Comparison of ENCODE assay signal across 1 cellular context in the genomic region with DNA sequence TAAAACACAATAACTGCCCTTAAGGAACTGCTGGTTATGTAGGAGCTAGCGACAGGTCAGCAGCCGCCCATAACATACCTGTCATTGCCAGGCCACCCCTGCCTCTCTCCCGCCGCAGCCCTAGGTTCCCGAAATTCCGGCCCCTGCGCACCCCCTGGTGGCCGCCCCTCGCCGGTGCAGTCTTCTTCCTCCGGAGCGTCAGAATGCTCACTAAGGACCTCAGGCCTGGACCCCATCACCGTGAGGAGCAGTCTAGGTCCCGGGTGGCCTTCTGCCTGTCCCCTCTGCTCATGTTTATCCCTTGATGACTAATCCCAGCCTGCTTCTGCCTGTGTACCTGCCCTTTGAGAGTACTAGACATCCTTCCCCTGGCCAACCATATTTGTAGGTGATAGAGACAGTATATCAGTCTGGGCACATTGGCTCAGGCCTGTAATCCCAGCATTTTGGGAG.
A peak's percentile ranks its signal among the peaks of the same experiment; 100 is the strongest.
TF ChIP-seq lines count a peak whose summit lies in the region.

No MANE protein-coding gene starts in this region.

TF ChIP-seq in HepG2, 621 proteins besides CTCF, POLR2A, EP300 and RAD21 (continued from another document and continues in another):
- TF ChIP-seq, protein P1, sequence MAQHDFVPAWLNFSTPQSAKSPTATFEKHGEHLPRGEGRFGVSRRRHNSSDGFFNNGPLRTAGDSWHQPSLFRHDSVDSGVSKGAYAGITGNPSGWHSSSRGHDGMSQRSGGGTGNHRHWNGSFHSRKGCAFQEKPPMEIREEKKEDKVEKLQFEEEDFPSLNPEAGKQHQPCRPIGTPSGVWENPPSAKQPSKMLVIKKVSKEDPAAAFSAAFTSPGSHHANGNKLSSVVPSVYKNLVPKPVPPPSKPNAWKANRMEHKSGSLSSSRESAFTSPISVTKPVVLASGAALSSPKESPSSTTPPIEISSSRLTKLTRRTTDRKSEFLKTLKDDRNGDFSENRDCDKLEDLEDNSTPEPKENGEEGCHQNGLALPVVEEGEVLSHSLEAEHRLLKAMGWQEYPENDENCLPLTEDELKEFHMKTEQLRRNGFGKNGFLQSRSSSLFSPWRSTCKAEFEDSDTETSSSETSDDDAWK (CRISPR knock-in tag; IDR thresholded peaks at IDR 0.05): no peak
- TF ChIP-seq CHCHD3 (CRISPR knock-in tag; IDR thresholded peaks at IDR 0.05) (no peak), KMT2B (CRISPR knock-in tag; IDR thresholded peaks at IDR 0.05) (no peak; the same call in 1 of the 2 replicates), ZKSCAN1 (IDR thresholded peaks at IDR 0.05; ENCODE audit: low read length) (no peak), ZSCAN30 (CRISPR knock-in tag; IDR thresholded peaks at IDR 0.05) (no peak), YEATS4 (CRISPR knock-in tag; IDR thresholded peaks at IDR 0.05; ENCODE audit: borderline replicate concordance) (no peak), ZC3H4 (CRISPR knock-in tag; IDR thresholded peaks at IDR 0.05; ENCODE audit: borderline replicate concordance) (no peak), ZFP36 (IDR thresholded peaks at IDR 0.05; ENCODE audit: borderline replicate concordance, low read depth, low read length, partially characterized antibody) (peak; percentile 32), ZNF441 (CRISPR knock-in tag; IDR thresholded peaks at IDR 0.05; ENCODE audit: borderline replicate concordance) (no peak), EED (CRISPR knock-in tag; IDR thresholded peaks at IDR 0.05) (no peak), POGZ (CRISPR knock-in tag; IDR thresholded peaks at IDR 0.05) (peak; percentile 35; the same call in 1 of the 2 replicates), RXRB (CRISPR knock-in tag; IDR thresholded peaks at IDR 0.05; ENCODE audit: borderline replicate concordance) (0 out of 2 replicates have a peak, but pooled peaks have one; percentile 45), HNRNPUL1 (IDR thresholded peaks at IDR 0.05; ENCODE audit: low read depth, low read length) (no peak), RAD51 (IDR thresholded peaks at IDR 0.05; ENCODE audit: borderline replicate concordance) (no peak), ZIK1 (CRISPR knock-in tag; IDR thresholded peaks at IDR 0.05; ENCODE audit: borderline replicate concordance, low read depth) (0 out of 2 replicates have a peak, but pooled peaks have one; percentile 54), MTA3 (CRISPR knock-in tag; IDR thresholded peaks at IDR 0.05) (no peak), AKAP8 (CRISPR knock-in tag; IDR thresholded peaks at IDR 0.05) (no peak), NR3C1 (CRISPR knock-in tag; IDR thresholded peaks at IDR 0.05) (no peak), FOSL1 (CRISPR knock-in tag; IDR thresholded peaks at IDR 0.05; ENCODE audit: borderline replicate concordance) (no peak), KLF16 (CRISPR knock-in tag; IDR thresholded peaks at IDR 0.05) (0 out of 4 replicates have a peak, but pooled peaks of 1 of the 2 experiments have one; percentile 34), SRF (IDR thresholded peaks at IDR 0.05; ENCODE audit: low read depth, low read length) (no peak), JUN (CRISPR knock-in tag; IDR thresholded peaks at IDR 0.05) (no peak), PAWR (CRISPR knock-in tag; IDR thresholded peaks at IDR 0.05; ENCODE audit: borderline replicate concordance) (no peak), ARHGAP35 (CRISPR knock-in tag; IDR thresholded peaks at IDR 0.05; ENCODE audit: borderline replicate concordance) (no peak), FOSL2 (CRISPR knock-in tag; IDR thresholded peaks at IDR 0.05) (no peak), MLLT10 (CRISPR knock-in tag; IDR thresholded peaks at IDR 0.05) (no peak), ZNF672 (CRISPR knock-in tag; IDR thresholded peaks at IDR 0.05) (no peak), SP4 (CRISPR knock-in tag; IDR thresholded peaks at IDR 0.05) (no peak), PRMT3 (CRISPR knock-in tag; IDR thresholded peaks at IDR 0.05; ENCODE audit: borderline replicate concordance, low read depth) (no peak), HDAC6 (IDR thresholded peaks at IDR 0.05; ENCODE audit: low read depth, low read length) (no peak), IRF2 (CRISPR knock-in tag; IDR thresholded peaks at IDR 0.05) (peak; percentile 58; the same call in 1 of the 2 replicates), SALL2 (CRISPR knock-in tag; IDR thresholded peaks at IDR 0.05) (0 out of 2 replicates have a peak, but pooled peaks have one; percentile 53), GABPA (IDR thresholded peaks at IDR 0.05; ENCODE audit: low read depth, low read length) (no peak), GABPA (CRISPR knock-in tag; IDR thresholded peaks at IDR 0.05; ENCODE audit: low read depth) (no peak; the same call in 1 of the 2 replicates), SIN3B (IDR thresholded peaks at IDR 0.05; ENCODE audit: low read length) (no peak), ZNF7 (CRISPR knock-in tag; IDR thresholded peaks at IDR 0.05) (no peak), RFX1 (IDR thresholded peaks at IDR 0.05) (no peak), ZNF326 (CRISPR knock-in tag; IDR thresholded peaks at IDR 0.05; ENCODE audit: borderline replicate concordance) (no peak), ATAD3A (CRISPR knock-in tag; IDR thresholded peaks at IDR 0.05) (no peak), ELF1 (CRISPR knock-in tag; IDR thresholded peaks at IDR 0.05) (peak; percentile 46; the same call in 1 of the 2 replicates), NKX3-1 (CRISPR knock-in tag; IDR thresholded peaks at IDR 0.05) (no peak), ZNF772 (CRISPR knock-in tag; IDR thresholded peaks at IDR 0.05) (peak; percentile 51; the same call in 1 of the 2 replicates), ZNF10 (CRISPR knock-in tag; IDR thresholded peaks at IDR 0.05; ENCODE audit: borderline replicate concordance, low read depth) (no peak), PHF20 (CRISPR knock-in tag; IDR thresholded peaks at IDR 0.05) (no peak), CCAR2 (optimal IDR thresholded peaks at IDR 0.05; ENCODE audit: low read depth, low read length) (no peak), MZF1 (CRISPR knock-in tag; IDR thresholded peaks at IDR 0.05; ENCODE audit: borderline replicate concordance) (no peak), SMARCE1 (IDR thresholded peaks at IDR 0.05; ENCODE audit: borderline replicate concordance) (no peak)
- TF ChIP-seq, protein P2, sequence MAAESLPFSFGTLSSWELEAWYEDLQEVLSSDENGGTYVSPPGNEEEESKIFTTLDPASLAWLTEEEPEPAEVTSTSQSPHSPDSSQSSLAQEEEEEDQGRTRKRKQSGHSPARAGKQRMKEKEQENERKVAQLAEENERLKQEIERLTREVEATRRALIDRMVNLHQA (CRISPR knock-in tag; IDR thresholded peaks at IDR 0.05): no peak
- TF ChIP-seq, protein P3, sequence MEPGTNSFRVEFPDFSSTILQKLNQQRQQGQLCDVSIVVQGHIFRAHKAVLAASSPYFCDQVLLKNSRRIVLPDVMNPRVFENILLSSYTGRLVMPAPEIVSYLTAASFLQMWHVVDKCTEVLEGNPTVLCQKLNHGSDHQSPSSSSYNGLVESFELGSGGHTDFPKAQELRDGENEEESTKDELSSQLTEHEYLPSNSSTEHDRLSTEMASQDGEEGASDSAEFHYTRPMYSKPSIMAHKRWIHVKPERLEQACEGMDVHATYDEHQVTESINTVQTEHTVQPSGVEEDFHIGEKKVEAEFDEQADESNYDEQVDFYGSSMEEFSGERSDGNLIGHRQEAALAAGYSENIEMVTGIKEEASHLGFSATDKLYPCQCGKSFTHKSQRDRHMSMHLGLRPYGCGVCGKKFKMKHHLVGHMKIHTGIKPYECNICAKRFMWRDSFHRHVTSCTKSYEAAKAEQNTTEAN (CRISPR knock-in tag; conservative IDR thresholded peaks at IDR 0.05): no peak
- TF ChIP-seq, protein P4, sequence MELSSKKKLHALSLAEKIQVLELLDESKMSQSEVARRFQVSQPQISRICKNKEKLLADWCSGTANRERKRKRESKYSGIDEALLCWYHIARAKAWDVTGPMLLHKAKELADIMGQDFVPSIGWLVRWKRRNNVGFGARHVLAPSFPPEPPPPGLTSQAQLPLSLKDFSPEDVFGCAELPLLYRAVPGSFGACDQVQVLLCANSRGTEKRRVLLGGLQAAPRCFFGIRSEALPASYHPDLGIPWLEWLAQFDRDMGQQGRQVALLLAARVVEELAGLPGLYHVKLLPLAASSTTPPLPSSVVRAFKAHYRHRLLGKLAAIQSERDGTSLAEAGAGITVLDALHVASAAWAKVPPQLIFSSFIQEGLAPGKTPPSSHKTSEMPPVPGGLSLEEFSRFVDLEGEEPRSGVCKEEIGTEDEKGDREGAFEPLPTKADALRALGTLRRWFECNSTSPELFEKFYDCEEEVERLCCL (CRISPR knock-in tag; IDR thresholded peaks at IDR 0.05; ENCODE audit: borderline replicate concordance): no peak
- TF ChIP-seq, protein P5, sequence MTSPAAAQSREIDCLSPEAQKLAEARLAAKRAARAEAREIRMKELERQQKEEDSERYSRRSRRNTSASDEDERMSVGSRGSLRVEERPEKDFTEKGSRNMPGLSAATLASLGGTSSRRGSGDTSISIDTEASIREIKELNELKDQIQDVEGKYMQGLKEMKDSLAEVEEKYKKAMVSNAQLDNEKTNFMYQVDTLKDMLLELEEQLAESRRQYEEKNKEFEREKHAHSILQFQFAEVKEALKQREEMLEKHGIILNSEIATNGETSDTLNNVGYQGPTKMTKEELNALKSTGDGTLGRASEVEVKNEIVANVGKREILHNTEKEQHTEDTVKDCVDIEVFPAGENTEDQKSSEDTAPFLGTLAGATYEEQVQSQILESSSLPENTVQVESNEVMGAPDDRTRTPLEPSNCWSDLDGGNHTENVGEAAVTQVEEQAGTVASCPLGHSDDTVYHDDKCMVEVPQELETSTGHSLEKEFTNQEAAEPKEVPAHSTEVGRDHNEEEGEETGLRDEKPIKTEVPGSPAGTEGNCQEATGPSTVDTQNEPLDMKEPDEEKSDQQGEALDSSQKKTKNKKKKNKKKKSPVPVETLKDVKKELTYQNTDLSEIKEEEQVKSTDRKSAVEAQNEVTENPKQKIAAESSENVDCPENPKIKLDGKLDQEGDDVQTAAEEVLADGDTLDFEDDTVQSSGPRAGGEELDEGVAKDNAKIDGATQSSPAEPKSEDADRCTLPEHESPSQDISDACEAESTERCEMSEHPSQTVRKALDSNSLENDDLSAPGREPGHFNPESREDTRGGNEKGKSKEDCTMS (CRISPR knock-in tag; conservative IDR thresholded peaks at IDR 0.05): 0 out of 2 replicates have a peak, but pooled peaks have one; percentile 56
- TF ChIP-seq, protein P6, sequence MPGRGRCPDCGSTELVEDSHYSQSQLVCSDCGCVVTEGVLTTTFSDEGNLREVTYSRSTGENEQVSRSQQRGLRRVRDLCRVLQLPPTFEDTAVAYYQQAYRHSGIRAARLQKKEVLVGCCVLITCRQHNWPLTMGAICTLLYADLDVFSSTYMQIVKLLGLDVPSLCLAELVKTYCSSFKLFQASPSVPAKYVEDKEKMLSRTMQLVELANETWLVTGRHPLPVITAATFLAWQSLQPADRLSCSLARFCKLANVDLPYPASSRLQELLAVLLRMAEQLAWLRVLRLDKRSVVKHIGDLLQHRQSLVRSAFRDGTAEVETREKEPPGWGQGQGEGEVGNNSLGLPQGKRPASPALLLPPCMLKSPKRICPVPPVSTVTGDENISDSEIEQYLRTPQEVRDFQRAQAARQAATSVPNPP (CRISPR knock-in tag; IDR thresholded peaks at IDR 0.05): no peak
- TF ChIP-seq, protein P7, sequence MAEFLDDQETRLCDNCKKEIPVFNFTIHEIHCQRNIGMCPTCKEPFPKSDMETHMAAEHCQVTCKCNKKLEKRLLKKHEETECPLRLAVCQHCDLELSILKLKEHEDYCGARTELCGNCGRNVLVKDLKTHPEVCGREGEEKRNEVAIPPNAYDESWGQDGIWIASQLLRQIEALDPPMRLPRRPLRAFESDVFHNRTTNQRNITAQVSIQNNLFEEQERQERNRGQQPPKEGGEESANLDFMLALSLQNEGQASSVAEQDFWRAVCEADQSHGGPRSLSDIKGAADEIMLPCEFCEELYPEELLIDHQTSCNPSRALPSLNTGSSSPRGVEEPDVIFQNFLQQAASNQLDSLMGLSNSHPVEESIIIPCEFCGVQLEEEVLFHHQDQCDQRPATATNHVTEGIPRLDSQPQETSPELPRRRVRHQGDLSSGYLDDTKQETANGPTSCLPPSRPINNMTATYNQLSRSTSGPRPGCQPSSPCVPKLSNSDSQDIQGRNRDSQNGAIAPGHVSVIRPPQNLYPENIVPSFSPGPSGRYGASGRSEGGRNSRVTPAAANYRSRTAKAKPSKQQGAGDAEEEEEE (CRISPR knock-in tag; IDR thresholded peaks at IDR 0.05; ENCODE audit: borderline replicate concordance): no peak
- TF ChIP-seq, protein P8, sequence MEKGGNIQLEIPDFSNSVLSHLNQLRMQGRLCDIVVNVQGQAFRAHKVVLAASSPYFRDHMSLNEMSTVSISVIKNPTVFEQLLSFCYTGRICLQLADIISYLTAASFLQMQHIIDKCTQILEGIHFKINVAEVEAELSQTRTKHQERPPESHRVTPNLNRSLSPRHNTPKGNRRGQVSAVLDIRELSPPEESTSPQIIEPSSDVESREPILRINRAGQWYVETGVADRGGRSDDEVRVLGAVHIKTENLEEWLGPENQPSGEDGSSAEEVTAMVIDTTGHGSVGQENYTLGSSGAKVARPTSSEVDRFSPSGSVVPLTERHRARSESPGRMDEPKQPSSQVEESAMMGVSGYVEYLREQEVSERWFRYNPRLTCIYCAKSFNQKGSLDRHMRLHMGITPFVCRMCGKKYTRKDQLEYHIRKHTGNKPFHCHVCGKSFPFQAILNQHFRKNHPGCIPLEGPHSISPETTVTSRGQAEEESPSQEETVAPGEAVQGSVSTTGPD (CRISPR knock-in tag; IDR thresholded peaks at IDR 0.05): no peak
- TF ChIP-seq, protein P9, sequence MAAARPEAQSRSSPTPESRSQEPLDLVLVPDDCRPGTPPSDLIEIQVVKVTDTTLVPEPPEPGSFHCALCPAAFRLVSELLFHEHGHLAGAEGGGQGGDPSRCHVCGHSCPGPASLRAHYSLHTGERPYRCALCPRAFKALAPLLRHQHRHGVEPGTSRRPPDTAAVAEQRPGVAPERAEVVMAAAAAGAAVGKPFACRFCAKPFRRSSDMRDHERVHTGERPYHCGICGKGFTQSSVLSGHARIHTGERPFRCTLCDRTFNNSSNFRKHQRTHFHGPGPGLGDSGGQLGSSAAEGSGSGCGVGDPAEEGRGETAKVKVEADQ (CRISPR knock-in tag; IDR thresholded peaks at IDR 0.05; ENCODE audit: borderline replicate concordance): no peak; the same call in 1 of the 2 replicates
- TF ChIP-seq, protein P10, sequence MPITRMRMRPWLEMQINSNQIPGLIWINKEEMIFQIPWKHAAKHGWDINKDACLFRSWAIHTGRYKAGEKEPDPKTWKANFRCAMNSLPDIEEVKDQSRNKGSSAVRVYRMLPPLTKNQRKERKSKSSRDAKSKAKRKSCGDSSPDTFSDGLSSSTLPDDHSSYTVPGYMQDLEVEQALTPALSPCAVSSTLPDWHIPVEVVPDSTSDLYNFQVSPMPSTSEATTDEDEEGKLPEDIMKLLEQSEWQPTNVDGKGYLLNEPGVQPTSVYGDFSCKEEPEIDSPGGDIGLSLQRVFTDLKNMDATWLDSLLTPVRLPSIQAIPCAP (CRISPR knock-in tag; IDR thresholded peaks at IDR 0.05; ENCODE audit: low read depth): no peak
- TF ChIP-seq, protein P11, sequence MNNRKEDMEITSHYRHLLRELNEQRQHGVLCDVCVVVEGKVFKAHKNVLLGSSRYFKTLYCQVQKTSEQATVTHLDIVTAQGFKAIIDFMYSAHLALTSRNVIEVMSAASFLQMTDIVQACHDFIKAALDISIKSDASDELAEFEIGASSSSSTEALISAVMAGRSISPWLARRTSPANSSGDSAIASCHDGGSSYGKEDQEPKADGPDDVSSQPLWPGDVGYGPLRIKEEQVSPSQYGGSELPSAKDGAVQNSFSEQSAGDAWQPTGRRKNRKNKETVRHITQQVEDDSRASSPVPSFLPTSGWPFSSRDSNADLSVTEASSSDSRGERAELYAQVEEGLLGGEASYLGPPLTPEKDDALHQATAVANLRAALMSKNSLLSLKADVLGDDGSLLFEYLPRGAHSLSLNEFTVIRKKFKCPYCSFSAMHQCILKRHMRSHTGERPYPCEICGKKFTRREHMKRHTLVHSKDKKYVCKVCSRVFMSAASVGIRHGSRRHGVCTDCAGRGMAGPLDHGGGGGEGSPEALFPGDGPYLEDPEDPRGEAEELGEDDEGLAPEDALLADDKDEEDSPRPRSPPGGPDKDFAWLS (CRISPR knock-in tag; IDR thresholded peaks at IDR 0.05; ENCODE audit: borderline replicate concordance): no peak
